24 cellular contexts compared by ENCODE assay signal in genomic region chr17:80286638-80286960, GRCh38. TPM values are rescaled to one million over a fixed set of nuclear protein-coding genes. Genes with fewer than 3 reads are reported as not detected.
DNase-seq lines count a peak whose midpoint lies in the region; ATAC-seq and TF ChIP-seq lines count a peak whose summit lies in the region.
"Had no signal": no experiment of that assay in that cellular context is flagged by ENCODE, and none has a peak within 500 bp of the region (broad histone marks: within the 10 kb centered on the region; RNA-seq: fewer than 3 reads in every experiment).

No MANE protein-coding gene starts in this region.

- no peaks in the 10 kb centered on the region for H3K9me3 Mint-ChIP-seq in activated T-helper 17 cell treated with anti-CD3 and anti-CD28 coated beads, Interleukin-2, amount 50 U/mL, for 72 hours
- H3K9me3 Mint-ChIP-seq in naive thymus-derived CD4-positive, alpha-beta T cell, result no peaks in the 10 kb centered on the region
- H3K9me3 Mint-ChIP-seq in stimulated activated effector memory CD8-positive, alpha-beta T cell treated with anti-CD3 and anti-CD28 coated beads, Interleukin-12 subunit alpha, Interleukin-12 subunit beta, amount 100 ng/mL, for 72 hours, result no peaks in the 10 kb centered on the region

- peak overlapping the region; percentile 28 for H3K27ac Mint-ChIP-seq in activated T-helper 17 cell treated with anti-CD3 and anti-CD28 coated beads, Interleukin-2, amount 50 U/mL, for 72 hours
- peak overlapping the region in 1 of 9 donors; percentile 64 for H3K27ac Mint-ChIP-seq in naive thymus-derived CD4-positive, alpha-beta T cell
- H3K27ac Mint-ChIP-seq in stimulated activated effector memory CD8-positive, alpha-beta T cell treated with anti-CD3 and anti-CD28 coated beads, Interleukin-12 subunit alpha, Interleukin-12 subunit beta, amount 100 ng/mL, for 72 hours, result peak overlapping the region; percentile 67

- POLR2A ChIA-PET in naive thymus-derived CD4-positive, alpha-beta T cell (lab: Charles Lee), result interaction anchor here (1.0 kb wide), 1 partner anchor 21 kb away, joined by 4 read pairs; no protein-coding TSS in a partner anchor

- no peaks in the 10 kb centered on the region for H3K27me3 ChIP-seq in naive thymus-derived CD4-positive, alpha-beta T cell (ENCODE audit: control insufficient read depth in 2 of 2, insufficient read depth in 2 of 2, low read length in 2 of 2)
- H3K27me3 ChIP-seq in BE2C, result no peaks in the 10 kb centered on the region
- H3K27me3 ChIP-seq: Peyer's patch had no signal

- H3K4me1 Mint-ChIP-seq in activated T-helper 17 cell treated with anti-CD3 and anti-CD28 coated beads, Interleukin-2, amount 50 U/mL, for 72 hours, result peaks cover 4% of the 10 kb centered on the region
- H3K4me1 Mint-ChIP-seq in naive thymus-derived CD4-positive, alpha-beta T cell, result peaks cover 0 to 18% (median 12%) of the 10 kb centered on the region in 7 donors
- H3K4me1 Mint-ChIP-seq in stimulated activated effector memory CD8-positive, alpha-beta T cell treated with anti-CD3 and anti-CD28 coated beads, Interleukin-12 subunit alpha, Interleukin-12 subunit beta, amount 100 ng/mL, for 72 hours, result peaks cover 29% of the 10 kb centered on the region

- peaks cover 14 to 82% (median 25%) of the 10 kb centered on the region in 3 experiments for H3K36me3 ChIP-seq in naive thymus-derived CD4-positive, alpha-beta T cell (ENCODE audit: control insufficient read depth in 2 of 3, insufficient read depth in 3 of 3, low read length in 3 of 3)
- no peaks in the 10 kb centered on the region for H3K36me3 ChIP-seq in BE2C

- H3K27ac ChIP-seq in naive thymus-derived CD4-positive, alpha-beta T cell (ENCODE audit: low read depth, low read length), result peak overlapping the region; percentile 2
- H3K27ac ChIP-seq: C4-2B, KMS-11, Peyer's patch had no signal

- TF ChIP-seq CTCF in BE2C (IDR thresholded peaks at IDR 0.05; ENCODE audit: low read depth, low read length), result no peak

- no peaks in the 10 kb centered on the region for H3K4me1 ChIP-seq in naive thymus-derived CD4-positive, alpha-beta T cell (ENCODE audit: control insufficient read depth in 2 of 2, insufficient read depth in 2 of 2, low read length in 2 of 2)
- peaks cover 6% of the 10 kb centered on the region; the same call in 1 of the 2 replicates for H3K4me1 ChIP-seq in BE2C
- H3K4me1 ChIP-seq: Peyer's patch had no signal

- no peaks in the 10 kb centered on the region for H3K9me3 ChIP-seq in naive thymus-derived CD4-positive, alpha-beta T cell (ENCODE audit: control insufficient read depth in 2 of 3, low read length in 3 of 3)
- no peaks in the 10 kb centered on the region; the same call in 1 of the 2 replicates for H3K9me3 ChIP-seq in BE2C
- H3K9me3 ChIP-seq: Peyer's patch, SK-N-SH had no signal

- peaks cover 35% of the 10 kb centered on the region for H3K36me3 Mint-ChIP-seq in activated T-helper 17 cell treated with anti-CD3 and anti-CD28 coated beads, Interleukin-2, amount 50 U/mL, for 72 hours (ENCODE audit: low read depth)
- peaks cover 3 to 25% (median 18%) of the 10 kb centered on the region in 5 donors for H3K36me3 Mint-ChIP-seq in naive thymus-derived CD4-positive, alpha-beta T cell
- H3K36me3 Mint-ChIP-seq in stimulated activated effector memory CD8-positive, alpha-beta T cell treated with anti-CD3 and anti-CD28 coated beads, Interleukin-12 subunit alpha, Interleukin-12 subunit beta, amount 100 ng/mL, for 72 hours, result no peaks in the 10 kb centered on the region

- CTCF ChIA-PET in naive thymus-derived CD4-positive, alpha-beta T cell (lab: Charles Lee), result no interaction called here

- H3K4me3 ChIP-seq in naive thymus-derived CD4-positive, alpha-beta T cell (ENCODE audit: low read length), result no peak overlapping the region
- no peak overlapping the region for H3K4me3 ChIP-seq in BE2C (ENCODE audit: low read depth, low read length)
- H3K4me3 ChIP-seq: Peyer's patch had no signal

- no peaks in the 10 kb centered on the region for H3K27me3 Mint-ChIP-seq in activated T-helper 17 cell treated with anti-CD3 and anti-CD28 coated beads, Interleukin-2, amount 50 U/mL, for 72 hours
- H3K27me3 Mint-ChIP-seq in naive thymus-derived CD4-positive, alpha-beta T cell, result no peaks in the 10 kb centered on the region

- ATAC-seq in left ventricle myocardium superior, result no peak
- no peak for ATAC-seq in Right ventricle myocardium inferior
- no peak for ATAC-seq in activated T-helper 17 cell treated with anti-CD3 and anti-CD28 coated beads, Interleukin-2, amount 50 U/mL, for 72 hours (replicated peaks)
- ATAC-seq in naive thymus-derived CD4-positive, alpha-beta T cell, result no peak
- no peak for ATAC-seq in stimulated activated effector memory CD8-positive, alpha-beta T cell treated with anti-CD3 and anti-CD28 coated beads, Interleukin-12 subunit alpha, Interleukin-12 subunit beta, amount 100 ng/mL, for 72 hours
- ATAC-seq in HG03571 (IDR thresholded peaks at IDR 0.05; ENCODE audit: unreplicated experiment), result no peak

- H3K4me3 Mint-ChIP-seq in activated T-helper 17 cell treated with anti-CD3 and anti-CD28 coated beads, Interleukin-2, amount 50 U/mL, for 72 hours, result no peak overlapping the region
- H3K4me3 Mint-ChIP-seq in naive thymus-derived CD4-positive, alpha-beta T cell, result no peak overlapping the region
- H3K4me3 Mint-ChIP-seq in stimulated activated effector memory CD8-positive, alpha-beta T cell treated with anti-CD3 and anti-CD28 coated beads, Interleukin-12 subunit alpha, Interleukin-12 subunit beta, amount 100 ng/mL, for 72 hours, result no peak overlapping the region

- intact Hi-C loops in left ventricle myocardium superior (cut with micrococcal nuclease), result no loop called here
- intact Hi-C loops in Right ventricle myocardium inferior (cut with DNase I), result no loop called here
- intact Hi-C loops in naive thymus-derived CD4-positive, alpha-beta T cell (cut with micrococcal nuclease), result no loop called here

- DNase-seq in left ventricle myocardium superior, result peak; percentile 16
- no peak for DNase-seq in Right ventricle myocardium inferior (ENCODE audit: missing footprints)
- no peak for DNase-seq in naive thymus-derived CD4-positive, alpha-beta T cell
- no peak for DNase-seq in stimulated activated effector memory CD8-positive, alpha-beta T cell treated with anti-CD3 and anti-CD28 coated beads, Interleukin-12 subunit alpha, Interleukin-12 subunit beta, amount 100 ng/mL, for 72 hours (ENCODE audit: low spot score in 2 of 2)
- no peak for DNase-seq in kidney glomerular epithelial cell (lab: John Stamatoyannopoulos, UW)
- no peak for DNase-seq in BE2C
- DNase-seq: AML-193, DMS153, DND-41, IMR-90, MM.1S, NCI-H1417, NCI-H1694, NCI-H2029 treated with DMSO at 0.1 percent for 48 hours, NCI-H226, NCI-H510A, NCI-H69, Peyer's patch, SW 1271 had no signal

RNA-seq across cellular contexts. Expression of gene RNF213, which starts 25.9 kb away (rescaled TPM):
- total RNA-seq in left ventricle myocardium superior (25.7 TPM), Right ventricle myocardium inferior (28.6 TPM)
- total RNA-seq in activated T-helper 17 cell treated with anti-CD3 and anti-CD28 coated beads, Interleukin-2, amount 50 U/mL, for 72 hours, result 1,000 to 10,000 TPM; 1,022 to 1,405 TPM
- total RNA-seq in naive thymus-derived CD4-positive, alpha-beta T cell, result 100 to 1,000 TPM; 317 to 775 (median 426) TPM
- polyA plus RNA-seq in naive thymus-derived CD4-positive, alpha-beta T cell, result 10 to 100 TPM; 33.3 to 49.6 TPM
- polyA plus RNA-seq in BE2C (2012; ENCODE audit: insufficient read depth, insufficient read length, low read depth), result 37.4 TPM

Comparison
In these comparisons a context has a peak if more than half of its experiments do, and no peak if none do; other contexts are left out.
1. RNA of gene RNF213, which starts 25.9 kb away (total RNA-seq): 1,022 to 1,405 TPM in activated T-helper 17 cell treated with anti-CD3 and anti-CD28 coated beads, Interleukin-2, amount 50 U/mL, for 72 hours and 317 to 775 TPM in naive thymus-derived CD4-positive, alpha-beta T cell; 28.6 TPM in Right ventricle myocardium inferior (single experiment) and 25.7 TPM in left ventricle myocardium superior (single experiment); every median in the first group is over 10 times any median in the second.